Comparison of ENCODE assay signal across 17 cellular contexts in genomic region chr1:39250460-39251240, GRCh38. TPM values are rescaled to one million over a fixed set of nuclear protein-coding genes. Genes with fewer than 3 reads are reported as not detected.
A peak's percentile ranks its signal among the peaks of the same experiment; 100 is the strongest.
DNase-seq lines count a peak whose midpoint lies in the region; ATAC-seq and TF ChIP-seq lines count a peak whose summit lies in the region.
"Had no signal": no experiment of that assay in that cellular context is flagged by ENCODE, and none has a peak within 500 bp of the region (broad histone marks: within the 10 kb centered on the region; RNA-seq: fewer than 3 reads in every experiment).

No MANE protein-coding gene starts in this region.

- H3K4me1 Mint-ChIP-seq in CD4-positive, CD25-positive, alpha-beta regulatory T cell = peaks cover 21 to 59% (median 32%) of the 10 kb centered on the region in 4 donors
- H3K4me1 Mint-ChIP-seq in activated T-helper 1 cell treated with anti-CD3 and anti-CD28 coated beads, Interleukin-12 subunit alpha, Interleukin-12 subunit beta, Interleukin-2, Interleukin-4 antibody, amounts not matched to agents 30 ng/mL and 10 ng/mL and 1 ng/mL, durations not matched to agents 14 hours and 24 hours and 36 hours (ENCODE audit: low read depth) = peaks cover 38% of the 10 kb centered on the region

- H3K4me1 ChIP-seq in CD4-positive, CD25-positive, alpha-beta regulatory T cell (ENCODE audit: control insufficient read depth, insufficient read depth, low read length, poor library complexity, severe bottlenecking) = peaks cover 2% of the 10 kb centered on the region
- H3K4me1 ChIP-seq in fibroblast of lung (ENCODE audit: control insufficient read depth, extremely low read depth, insufficient read depth, low read length) = peaks cover 10% of the 10 kb centered on the region
- H3K4me1 ChIP-seq: colonic mucosa had no signal

- peaks cover 33% of the 10 kb centered on the region for H3K36me3 Mint-ChIP-seq in CD4-positive, CD25-positive, alpha-beta regulatory T cell
- H3K36me3 Mint-ChIP-seq in activated T-helper 1 cell treated with anti-CD3 and anti-CD28 coated beads, Interleukin-12 subunit alpha, Interleukin-12 subunit beta, Interleukin-2, Interleukin-4 antibody, amounts not matched to agents 30 ng/mL and 10 ng/mL and 1 ng/mL, durations not matched to agents 14 hours and 24 hours and 36 hours (ENCODE audit: low read depth) = peaks cover 23% of the 10 kb centered on the region

- no peak overlapping the region for H3K4me2 ChIP-seq in fibroblast of lung (ENCODE audit: extremely low read depth, insufficient read depth, low read length)

- ATAC-seq in CD4-positive, CD25-positive, alpha-beta regulatory T cell (ENCODE audit: low read depth in 2 of 2) = no peak
- no peak for ATAC-seq in GM18511 (IDR thresholded peaks at IDR 0.05; ENCODE audit: unreplicated experiment)
- ATAC-seq: activated naive CD4-positive, alpha-beta T cell treated with anti-CD3 and anti-CD28 coated beads, Interleukin-2, amount 50 U/mL, for 72 hours; foreskin keratinocyte had no signal

- intact Hi-C loops in activated T-helper 1 cell treated with anti-CD3 and anti-CD28 coated beads, Interleukin-12 subunit alpha, Interleukin-12 subunit beta, Interleukin-2, Interleukin-4 antibody, amounts not matched to agents 30 ng/mL and 10 ng/mL and 1 ng/mL, durations not matched to agents 14 hours and 24 hours and 36 hours (cut with micrococcal nuclease) = no loop called here

- H2AFZ ChIP-seq in fibroblast of lung (ENCODE audit: low read length) = no peak overlapping the region

- H3K79me2 ChIP-seq in fibroblast of lung (ENCODE audit: control insufficient read depth, insufficient read depth, low read length) = peaks cover 30% of the 10 kb centered on the region

- H3K9me3 ChIP-seq in CD4-positive, CD25-positive, alpha-beta regulatory T cell (ENCODE audit: control insufficient read depth in 2 of 2, low read length in 2 of 2) = no peaks in the 10 kb centered on the region
- no peaks in the 10 kb centered on the region for H3K9me3 ChIP-seq in fibroblast of lung (ENCODE audit: control insufficient read depth, insufficient read depth, low read depth, low read length)
- H3K9me3 ChIP-seq: colonic mucosa had no signal

- no peak for DNase-seq in CD4-positive, CD25-positive, alpha-beta regulatory T cell
- peak; percentile 87 for DNase-seq in DMS 273 treated with DMSO at 0.1 percent for 48 hours (lab: John Stamatoyannopoulos, UW)
- DNase-seq in activated T-helper 1 cell treated with anti-CD3 and anti-CD28 coated beads, Interleukin-12 subunit alpha, Interleukin-12 subunit beta, Interleukin-2, Interleukin-4 antibody, amounts not matched to agents 30 ng/mL and 10 ng/mL and 1 ng/mL, durations not matched to agents 14 hours and 24 hours and 36 hours (ENCODE audit: low spot score) = no peak
- peak; percentile 59 to 63 for DNase-seq in fibroblast of lung (ENCODE audit: low read depth in 2 of 2)
- DNase-seq in NCI-H1105 treated with DMSO at 0.1 percent for 48 hours (lab: John Stamatoyannopoulos, UW) = no peak
- DNase-seq in GM20000 (ENCODE audit: low spot score) = no peak
- no peak for DNase-seq in stimulated activated CD4-positive, alpha-beta T cell treated with anti-CD3 and anti-CD28 coated beads, Interleukin-12 subunit alpha, Interleukin-12 subunit beta, amount 100 ng/mL, for 4 hours
- DNase-seq: C1 segment of cervical spinal cord, colonic mucosa, GF-D8, NCI-H1436 treated with DMSO at 0.1 percent for 48 hours, Right ventricle myocardium superior had no signal

- H3K9me3 Mint-ChIP-seq in CD4-positive, CD25-positive, alpha-beta regulatory T cell = no peaks in the 10 kb centered on the region
- H3K9me3 Mint-ChIP-seq in activated T-helper 1 cell treated with anti-CD3 and anti-CD28 coated beads, Interleukin-12 subunit alpha, Interleukin-12 subunit beta, Interleukin-2, Interleukin-4 antibody, amounts not matched to agents 30 ng/mL and 10 ng/mL and 1 ng/mL, durations not matched to agents 14 hours and 24 hours and 36 hours = no peaks in the 10 kb centered on the region
- H3K9me3 Mint-ChIP-seq: activated naive CD4-positive, alpha-beta T cell treated with anti-CD3 and anti-CD28 coated beads, Interleukin-2, amount 50 U/mL, for 72 hours; stimulated activated naive CD8-positive, alpha-beta T cell treated with anti-CD3 and anti-CD28 coated beads, Interleukin-15, Interleukin-2, amounts not matched to agents 100 ng/mL and 50 ng/mL, for 24 hours; T-helper 2 cell treated with Interferon-gamma antibody and Interleukin-4, amounts not matched to agents 5 μg/mL and 100 μg/mL, for 36 hours had no signal

- H3K4me3 Mint-ChIP-seq in CD4-positive, CD25-positive, alpha-beta regulatory T cell = no peak overlapping the region
- H3K4me3 Mint-ChIP-seq in activated T-helper 1 cell treated with anti-CD3 and anti-CD28 coated beads, Interleukin-12 subunit alpha, Interleukin-12 subunit beta, Interleukin-2, Interleukin-4 antibody, amounts not matched to agents 30 ng/mL and 10 ng/mL and 1 ng/mL, durations not matched to agents 14 hours and 24 hours and 36 hours = no peak overlapping the region
- H3K4me3 Mint-ChIP-seq: stimulated activated naive CD8-positive, alpha-beta T cell treated with anti-CD3 and anti-CD28 coated beads, Interleukin-15, Interleukin-2, amounts not matched to agents 100 ng/mL and 50 ng/mL, for 24 hours; T-helper 2 cell treated with Interferon-gamma antibody and Interleukin-4, amounts not matched to agents 5 μg/mL and 100 μg/mL, for 36 hours had no signal

- no peak overlapping the region for H3K9ac ChIP-seq in fibroblast of lung (ENCODE audit: insufficient read depth, low read length)

- no peaks in the 10 kb centered on the region for H3K27me3 Mint-ChIP-seq in CD4-positive, CD25-positive, alpha-beta regulatory T cell
- no peaks in the 10 kb centered on the region for H3K27me3 Mint-ChIP-seq in activated T-helper 1 cell treated with anti-CD3 and anti-CD28 coated beads, Interleukin-12 subunit alpha, Interleukin-12 subunit beta, Interleukin-2, Interleukin-4 antibody, amounts not matched to agents 30 ng/mL and 10 ng/mL and 1 ng/mL, durations not matched to agents 14 hours and 24 hours and 36 hours (ENCODE audit: insufficient read depth)
- H3K27me3 Mint-ChIP-seq: stimulated activated naive CD8-positive, alpha-beta T cell treated with anti-CD3 and anti-CD28 coated beads, Interleukin-15, Interleukin-2, amounts not matched to agents 100 ng/mL and 50 ng/mL, for 24 hours had no signal

- no peak for TF ChIP-seq CTCF in fibroblast of lung (conservative IDR thresholded peaks at IDR 0.05 in 1 of 2, IDR thresholded peaks at IDR 0.05 in 1 of 2; ENCODE audit: low read depth in 1 of 2, low read length in 2 of 2)
- no peak for TF ChIP-seq CTCF in GM20000 (IDR thresholded peaks at IDR 0.05; ENCODE audit: extremely low read depth, missing control alignments)

- H3K27me3 ChIP-seq in CD4-positive, CD25-positive, alpha-beta regulatory T cell (ENCODE audit: control insufficient read depth, insufficient read depth, low read length) = no peaks in the 10 kb centered on the region
- H3K27me3 ChIP-seq in fibroblast of lung (ENCODE audit: control insufficient read depth, insufficient read depth, low read length) = no peaks in the 10 kb centered on the region
- H3K27me3 ChIP-seq: colonic mucosa, foreskin keratinocyte had no signal

- no peak overlapping the region for H3K4me3 ChIP-seq in CD4-positive, CD25-positive, alpha-beta regulatory T cell (ENCODE audit: low read depth, low read length)
- H3K4me3 ChIP-seq in fibroblast of lung (replicated peaks in 1 of 4; ENCODE audit: control extremely low read depth in 1 of 4, insufficient read depth in 1 of 4, low read depth in 3 of 4, low read length in 4 of 4) = no peak overlapping the region
- H3K4me3 ChIP-seq: colonic mucosa had no signal

- H3K27ac ChIP-seq in CD4-positive, CD25-positive, alpha-beta regulatory T cell (ENCODE audit: insufficient read depth, low read length, poor library complexity, severe bottlenecking) = peak overlapping the region; percentile 53
- H3K27ac ChIP-seq in fibroblast of lung (ENCODE audit: insufficient read depth, low read length) = no peak overlapping the region
- H3K27ac ChIP-seq: colonic mucosa, foreskin keratinocyte had no signal

- no peaks in the 10 kb centered on the region for H4K20me1 ChIP-seq in fibroblast of lung (ENCODE audit: control insufficient read depth, extremely low read depth, insufficient read depth, low read length)

- peak overlapping the region in 2 of 3 donors; percentile 20 to 91 for H3K27ac Mint-ChIP-seq in CD4-positive, CD25-positive, alpha-beta regulatory T cell
- H3K27ac Mint-ChIP-seq in activated T-helper 1 cell treated with anti-CD3 and anti-CD28 coated beads, Interleukin-12 subunit alpha, Interleukin-12 subunit beta, Interleukin-2, Interleukin-4 antibody, amounts not matched to agents 30 ng/mL and 10 ng/mL and 1 ng/mL, durations not matched to agents 14 hours and 24 hours and 36 hours = peak overlapping the region; percentile 35
- H3K27ac Mint-ChIP-seq: stimulated activated naive CD8-positive, alpha-beta T cell treated with anti-CD3 and anti-CD28 coated beads, Interleukin-15, Interleukin-2, amounts not matched to agents 100 ng/mL and 50 ng/mL, for 24 hours had no signal

- peaks cover 67% of the 10 kb centered on the region for H3K36me3 ChIP-seq in CD4-positive, CD25-positive, alpha-beta regulatory T cell (ENCODE audit: control insufficient read depth, insufficient read depth, low read length)
- H3K36me3 ChIP-seq in fibroblast of lung (ENCODE audit: control insufficient read depth, insufficient read depth, low read length) = peaks cover 2% of the 10 kb centered on the region
- H3K36me3 ChIP-seq: colonic mucosa had no signal

RNA-seq across cellular contexts. Expression of gene MACF1, which starts 46.2 kb away (rescaled TPM):
- total RNA-seq in CD4-positive, CD25-positive, alpha-beta regulatory T cell = 431 TPM
- polyA plus RNA-seq in CD4-positive, CD25-positive, alpha-beta regulatory T cell = 10 to 100 TPM; 21.8 to 26.9 (median 24.7) TPM
- total RNA-seq in activated T-helper 1 cell treated with anti-CD3 and anti-CD28 coated beads, Interleukin-12 subunit alpha, Interleukin-12 subunit beta, Interleukin-2, Interleukin-4 antibody, amounts not matched to agents 30 ng/mL and 10 ng/mL and 1 ng/mL, durations not matched to agents 14 hours and 24 hours and 36 hours = 224 and 226 TPM in 2 replicates
- 265 and 414 TPM in 2 replicates for total RNA-seq in fibroblast of lung
- polyA plus RNA-seq in fibroblast of lung = 110 and 178 TPM in 2 replicates
- polyA plus RNA-seq in fibroblast of lung (2012) = 116 and 225 TPM in 2 replicates
- polyA minus RNA-seq in fibroblast of lung (ENCODE audit: low replicate concordance) = 211 and 350 TPM in 2 replicates

Comparison
In these comparisons a context has a peak if more than half of its experiments do, and no peak if none do; other contexts are left out.
1. DNase-seq: peak in DMS 273 treated with DMSO at 0.1 percent for 48 hours (single experiment) and fibroblast of lung (2 of 2); none in CD4-positive, CD25-positive, alpha-beta regulatory T cell (0 of 3), activated T-helper 1 cell treated with anti-CD3 and anti-CD28 coated beads, Interleukin-12 subunit alpha, Interleukin-12 subunit beta, Interleukin-2, Interleukin-4 antibody, amounts not matched to agents 30 ng/mL and 10 ng/mL and 1 ng/mL, durations not matched to agents 14 hours and 24 hours and 36 hours (single experiment), NCI-H1105 treated with DMSO at 0.1 percent for 48 hours (single experiment), GM20000 (single experiment) and stimulated activated CD4-positive, alpha-beta T cell treated with anti-CD3 and anti-CD28 coated beads, Interleukin-12 subunit alpha, Interleukin-12 subunit beta, amount 100 ng/mL, for 4 hours (single experiment).